ENCODE assay signal across 8 cellular contexts in the genomic region with DNA sequence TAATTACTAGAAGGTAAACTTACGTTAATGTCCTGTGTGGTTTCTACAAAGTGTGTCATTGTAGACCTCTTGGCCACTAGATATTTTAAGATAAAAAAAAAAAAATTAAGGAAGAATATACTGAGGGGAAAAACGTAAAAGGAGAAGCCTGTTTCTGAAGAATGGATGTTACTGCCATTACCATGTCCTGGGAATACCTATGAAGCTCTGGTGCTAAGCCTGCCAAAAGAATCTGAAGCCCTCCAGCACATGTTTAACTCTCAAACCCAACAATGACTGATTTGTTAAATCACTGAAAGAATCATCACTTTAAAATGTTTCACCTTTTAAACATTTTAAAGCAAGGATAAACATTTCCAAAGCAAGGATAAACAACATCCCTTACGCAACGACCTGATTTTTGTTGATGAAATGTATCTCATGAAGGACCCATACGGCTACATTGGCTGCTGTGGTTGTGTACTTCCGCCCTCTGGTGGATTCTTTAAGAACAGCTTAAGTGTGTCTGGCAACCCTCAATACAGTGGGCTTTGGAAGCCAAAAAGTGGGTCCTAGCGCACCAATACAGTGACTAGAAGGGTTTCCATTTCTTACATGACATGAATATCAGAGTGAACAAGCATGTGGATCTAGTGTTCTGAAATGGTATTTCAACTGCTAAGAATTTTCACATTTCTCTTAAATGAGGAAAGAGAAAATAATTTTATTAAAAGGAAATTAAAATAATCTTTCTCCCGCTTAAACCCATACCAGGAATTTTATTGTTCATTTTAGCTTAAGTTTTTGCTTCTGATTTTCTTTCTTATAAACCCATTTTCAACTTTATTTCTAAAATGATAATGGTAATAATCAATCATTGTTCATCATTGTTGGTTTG.
DNase-seq lines count a peak whose midpoint lies in the region; ATAC-seq and TF ChIP-seq lines count a peak whose summit lies in the region.

No MANE protein-coding gene starts in this region.

- TF ChIP-seq CTCF in esophagus squamous epithelium (IDR thresholded peaks at IDR 0.05) (peak; percentile 74 to 87 (median 80)), nephron progenitor cell (IDR thresholded peaks at IDR 0.05) (peak; percentile 77), upper lobe of right lung (IDR thresholded peaks at IDR 0.05) (peak; percentile 84)

- peaks cover 0 to 58% (median 0%) of the 10 kb centered on the region in 3 donors for H3K36me3 ChIP-seq in esophagus squamous epithelium
- H3K36me3 ChIP-seq in upper lobe of right lung, result peaks cover 46% of the 10 kb centered on the region

- no peaks in the 10 kb centered on the region for H3K4me1 Mint-ChIP-seq in nephron progenitor cell

- H3K36me3 Mint-ChIP-seq in nephron progenitor cell (ENCODE audit: low read depth), result peaks cover 64% of the 10 kb centered on the region

- intact Hi-C loops in esophagus squamous epithelium (cut with DNase I), result loop anchor here (10.0 kb wide), 1 partner anchor 335 kb away; no protein-coding TSS in a partner anchor
- intact Hi-C loops in upper lobe of right lung (cut with DNase I), result no loop called here

- TF ChIP-seq POLR2A in esophagus squamous epithelium (IDR thresholded peaks at IDR 0.05), result no peak

- H3K4me3 Mint-ChIP-seq in nephron progenitor cell, result no peak overlapping the region

- peak; percentile 78 for DNase-seq in DMS79 treated with DMSO at 0.1 percent for 48 hours (lab: John Stamatoyannopoulos, UW)
- peak; percentile 78 for DNase-seq in NCI-H748 (lab: John Stamatoyannopoulos, UW; ENCODE audit: unreplicated experiment)
- DNase-seq in activated CD8-positive, alpha-beta memory T cell treated with anti-CD3 and anti-CD28 coated beads, Interleukin-2, amount 50 U/mL, for 1 hour (ENCODE audit: extremely low read depth), result peak; percentile 18
- no peak for DNase-seq in esophagus squamous epithelium (lab: John Stamatoyannopoulos, UW)
- DNase-seq in nephron progenitor cell, result peak; percentile 44
- no peak for DNase-seq in upper lobe of right lung

- no peak overlapping the region for H3K4me3 ChIP-seq in esophagus squamous epithelium
- H3K4me3 ChIP-seq in upper lobe of right lung, result no peak overlapping the region

- H3K27ac ChIP-seq in esophagus squamous epithelium, result peak overlapping the region in 2 of 4 donors; percentile 34 to 37
- no peak overlapping the region for H3K27ac ChIP-seq in upper lobe of right lung

- H3K9me3 Mint-ChIP-seq in nephron progenitor cell, result no peaks in the 10 kb centered on the region

- no peaks in the 10 kb centered on the region for H3K9me3 ChIP-seq in esophagus squamous epithelium
- no peaks in the 10 kb centered on the region for H3K9me3 ChIP-seq in upper lobe of right lung

- H3K4me1 ChIP-seq in esophagus squamous epithelium (peaks cover 0 to 7% (median 0%) of the 10 kb centered on the region in 3 donors), upper lobe of right lung (no peaks in the 10 kb centered on the region)

- ATAC-seq in GM19467 (IDR thresholded peaks at IDR 0.05; ENCODE audit: unreplicated experiment), result peak; percentile 97
- ATAC-seq in HG03521 (IDR thresholded peaks at IDR 0.05; ENCODE audit: unreplicated experiment), result peak; percentile 86
- peak; percentile 94 for ATAC-seq in upper lobe of right lung

- no peaks in the 10 kb centered on the region for H3K27me3 ChIP-seq in esophagus squamous epithelium
- no peaks in the 10 kb centered on the region for H3K27me3 ChIP-seq in upper lobe of right lung

- no peak overlapping the region for H3K27ac Mint-ChIP-seq in nephron progenitor cell

- H3K27me3 Mint-ChIP-seq in nephron progenitor cell (ENCODE audit: low read depth, poor library complexity), result peaks cover 4% of the 10 kb centered on the region

- WGBS in esophagus squamous epithelium, 2 donors, result 31 to 42% methylated on average over 8 of the region's 8 CpGs

Comparison
In these comparisons a context has a peak if more than half of its experiments do, and no peak if none do; other contexts are left out.
1. DNase-seq: peak in DMS79 treated with DMSO at 0.1 percent for 48 hours (single experiment), NCI-H748 (single experiment), activated CD8-positive, alpha-beta memory T cell treated with anti-CD3 and anti-CD28 coated beads, Interleukin-2, amount 50 U/mL, for 1 hour (single experiment) and nephron progenitor cell (single experiment); none in esophagus squamous epithelium (single experiment) and upper lobe of right lung (single experiment).
2. Peak in every context shown above with its lines, with median percentiles within 50 percentile points of each other: ATAC-seq and CTCF ChIP-seq.